Comparison of ENCODE assay signal across 3 cellular contexts in the genomic region with DNA sequence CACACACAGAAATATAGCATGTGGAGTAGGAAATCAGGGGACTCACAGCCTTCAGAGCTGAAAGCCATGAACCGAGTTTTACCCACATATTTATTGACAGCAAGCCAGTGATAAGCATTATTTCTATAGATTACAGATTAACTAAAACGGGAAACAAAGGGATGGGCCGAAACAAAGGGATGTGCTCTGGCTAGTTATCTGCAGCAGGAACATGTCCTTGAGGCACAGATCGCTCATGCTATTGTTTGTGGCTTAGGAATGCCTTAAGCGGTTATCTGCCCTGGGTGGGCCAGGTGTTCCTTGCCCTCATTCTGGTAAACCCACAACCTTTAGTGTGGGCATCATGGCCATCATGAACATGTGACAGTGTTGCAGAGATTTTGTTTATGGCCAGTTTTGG.
DNase-seq lines count a peak whose midpoint lies in the region; ATAC-seq, FAIRE-seq and TF ChIP-seq lines count a peak whose summit lies in the region.
"Not testable (repeated sequence)": the region's sequence is repeated elsewhere in the genome, so short reads cannot be mapped to it uniquely, and the experiment has no call there.

No MANE protein-coding gene starts in this region.

- not testable (repeated sequence) for H3K27ac ChIP-seq in K562 (ENCODE audit: extremely low read depth, low read depth, low read length); HepG2 (ENCODE audit: extremely low read length, insufficient read depth, low read length)

- not testable (repeated sequence) for H3K4me3 Mint-ChIP-seq in activated CD4-positive, alpha-beta T cell treated with anti-CD3 and anti-CD28 coated beads, Interleukin-2, amount 10 ng/mL, durations not matched to agents 24 days and 14 days

- not testable (repeated sequence) for H3K4me1 Mint-ChIP-seq in activated CD4-positive, alpha-beta T cell treated with anti-CD3 and anti-CD28 coated beads, Interleukin-2, amount 10 ng/mL, durations not matched to agents 24 days and 14 days

- CTCF ChIA-PET in K562 (lab: Yijun Ruan, JAX; ENCODE audit: low intra/inter-chr PET ratio); HepG2 (lab: Yijun Ruan, JAX; ENCODE audit: low intra/inter-chr PET ratio, low total read pairs): not testable (repeated sequence)

- 6% methylated on average over 5 of the region's 5 CpGs for WGBS in K562 (ENCODE audit: insufficient coverage, low coverage, missing lambda C conversion rate)
- 11% methylated on average over 4 of the region's 5 CpGs for WGBS in HepG2 (ENCODE audit: low lambda C conversion rate)

- not testable (repeated sequence) for H3K9ac ChIP-seq in K562 (ENCODE audit: insufficient read depth in 1 of 2, low read depth in 2 of 2, low read length in 2 of 2); HepG2 (ENCODE audit: insufficient read depth, low read depth, low read length)

- not testable (repeated sequence) for H3K36me3 Mint-ChIP-seq in activated CD4-positive, alpha-beta T cell treated with anti-CD3 and anti-CD28 coated beads, Interleukin-2, amount 10 ng/mL, durations not matched to agents 24 days and 14 days (ENCODE audit: low read depth)

- H3K27ac Mint-ChIP-seq in activated CD4-positive, alpha-beta T cell treated with anti-CD3 and anti-CD28 coated beads, Interleukin-2, amount 10 ng/mL, durations not matched to agents 24 days and 14 days = not testable (repeated sequence)

- H3K9me3 Mint-ChIP-seq in activated CD4-positive, alpha-beta T cell treated with anti-CD3 and anti-CD28 coated beads, Interleukin-2, amount 10 ng/mL, durations not matched to agents 24 days and 14 days = not testable (repeated sequence)

- not testable (repeated sequence) for FAIRE-seq in K562 (lab: Jason Lieb, UNC); HepG2 (lab: Jason Lieb, UNC)

- not testable (repeated sequence) for H3K4me1 ChIP-seq in K562 (replicated peaks in 1 of 2; ENCODE audit: control insufficient read depth in 2 of 2, insufficient read depth in 2 of 2, low read length in 2 of 2); HepG2 (ENCODE audit: insufficient read depth, low read length)

- H3K27me3 ChIP-seq in K562 (ENCODE audit: control insufficient read depth in 2 of 2, insufficient read depth in 2 of 2, low read length in 2 of 2); HepG2 (ENCODE audit: control insufficient read depth in 1 of 2, insufficient read depth in 2 of 2, low read length in 2 of 2): not testable (repeated sequence)

- not testable (repeated sequence) for TF ChIP-seq POLR2A in K562 (conservative IDR thresholded peaks at IDR 0.05); HepG2 (IDR thresholded peaks at IDR 0.05; ENCODE audit: insufficient read depth in 1 of 2, low read depth in 2 of 2, low read length in 2 of 2)

- DNase-seq in activated CD4-positive, alpha-beta T cell treated with anti-CD3 and anti-CD28 coated beads, Interleukin-2, amount 10 ng/mL, durations not matched to agents 24 days and 14 days = peak; percentile 8
- not testable (repeated sequence) for DNase-seq in K562 (ENCODE audit: extremely low read depth in 1 of 4, low spot score in 3 of 4); HepG2 (ENCODE audit: low spot score)

- POLR2A ChIA-PET in K562 (lab: Yijun Ruan, JAX); HepG2 (lab: Yijun Ruan, JAX): not testable (repeated sequence)

- peaks cover 11% of the 10 kb centered on the region for H3K27me3 Mint-ChIP-seq in activated CD4-positive, alpha-beta T cell treated with anti-CD3 and anti-CD28 coated beads, Interleukin-2, amount 10 ng/mL, durations not matched to agents 24 days and 14 days

- H3K36me3 ChIP-seq in K562 (ENCODE audit: control insufficient read depth, insufficient read depth, low read length); HepG2 (replicated peaks in 1 of 2; ENCODE audit: control insufficient read depth in 1 of 2, insufficient read depth in 2 of 2, low read length in 2 of 2): not testable (repeated sequence)

- H4K20me1 ChIP-seq in K562 (replicated peaks; ENCODE audit: control insufficient read depth, insufficient read depth, low read length); HepG2 (ENCODE audit: insufficient read depth, low read length): not testable (repeated sequence)

- not testable (repeated sequence) for H3K9me1 ChIP-seq in K562 (ENCODE audit: control insufficient read depth, insufficient read depth, low read length)

- not testable (repeated sequence) for BruUV-seq in K562 (replicated peaks; lab: Mats Ljungman, UMichigan); HepG2 (replicated peaks; lab: Mats Ljungman, UMichigan)

- H2AFZ ChIP-seq in K562 (ENCODE audit: low read depth, low read length); HepG2 (ENCODE audit: low read length): not testable (repeated sequence)

- not testable (repeated sequence) for H3K79me2 ChIP-seq in K562 (ENCODE audit: control insufficient read depth, insufficient read depth, low read length); HepG2 (ENCODE audit: insufficient read depth, low read length)

- intact Hi-C loops in activated CD4-positive, alpha-beta T cell treated with anti-CD3 and anti-CD28 coated beads, Interleukin-2, amount 10 ng/mL, durations not matched to agents 24 days and 14 days (cut with micrococcal nuclease); K562 (cut with micrococcal nuclease); HepG2 (cut with micrococcal nuclease; ENCODE audit: unreplicated experiment): not testable (repeated sequence)

- H3K4me3 ChIP-seq in K562; HepG2 (replicated peaks in 1 of 3; ENCODE audit: insufficient read depth in 1 of 3, low read depth in 2 of 3, low read length in 3 of 3): not testable (repeated sequence)

- TF ChIP-seq EP300 in K562 (IDR thresholded peaks at IDR 0.05; ENCODE audit: low read length); HepG2 (IDR thresholded peaks at IDR 0.05; ENCODE audit: low read depth in 2 of 2, low read length in 2 of 2); HepG2 (CRISPR knock-in tag; IDR thresholded peaks at IDR 0.05; ENCODE audit: borderline replicate concordance): not testable (repeated sequence)

- not testable (repeated sequence) for TF ChIP-seq RAD21 in K562 (CRISPR knock-in tag; conservative IDR thresholded peaks at IDR 0.05 in 1 of 2, IDR thresholded peaks at IDR 0.05 in 1 of 2); HepG2 (CRISPR knock-in tag; IDR thresholded peaks at IDR 0.05)

- H3K9me3 ChIP-seq in K562 (replicated peaks; ENCODE audit: control insufficient read depth, insufficient read depth, low read depth, low read length) = not testable (repeated sequence)
- peaks cover 17% of the 10 kb centered on the region for H3K9me3 ChIP-seq in HepG2 (ENCODE audit: low read length)

- in situ Hi-C loops in K562 (cut with MboI) = loop anchor here (25.0 kb wide), 1 partner anchor 469 kb away; no protein-coding TSS in a partner anchor
- in situ Hi-C loops in HepG2 (cut with HindIII; ENCODE audit: extremely low pct_ligation_motif_present, low pct_unique_long_range_greater_than_20kb) = not testable (repeated sequence)

- not testable (repeated sequence) for H3K4me2 ChIP-seq in K562 (ENCODE audit: insufficient read depth, low read length); HepG2 (ENCODE audit: low read depth, low read length)

- ATAC-seq in K562, HepG2: not testable (repeated sequence)

- not testable (repeated sequence) for TF ChIP-seq CTCF in K562 (IDR thresholded peaks at IDR 0.05 in 2 of 3, conservative IDR thresholded peaks at IDR 0.05 in 1 of 3; ENCODE audit: insufficient read depth in 2 of 3, low read depth in 1 of 3, low read length in 3 of 3); HepG2 (CRISPR knock-in tag; IDR thresholded peaks at IDR 0.05)

TF ChIP-seq in K562, 482 proteins besides CTCF, POLR2A, EP300 and RAD21:
- peak; percentile 49; the same call in 1 of the 2 replicates for TF ChIP-seq CBX5 (IDR thresholded peaks at IDR 0.05; ENCODE audit: borderline replicate concordance, low read depth)

TF ChIP-seq in HepG2, 621 proteins besides CTCF, POLR2A, EP300 and RAD21:
- peak; percentile 99 for TF ChIP-seq ZNF761 (CRISPR knock-in tag; conservative IDR thresholded peaks at IDR 0.05)
TF ChIP-seq in HepG2: peak in this region for 1; not testable (repeated sequence) for 620.
